ENCODE assay signal across 18 cellular contexts in the genomic region with DNA sequence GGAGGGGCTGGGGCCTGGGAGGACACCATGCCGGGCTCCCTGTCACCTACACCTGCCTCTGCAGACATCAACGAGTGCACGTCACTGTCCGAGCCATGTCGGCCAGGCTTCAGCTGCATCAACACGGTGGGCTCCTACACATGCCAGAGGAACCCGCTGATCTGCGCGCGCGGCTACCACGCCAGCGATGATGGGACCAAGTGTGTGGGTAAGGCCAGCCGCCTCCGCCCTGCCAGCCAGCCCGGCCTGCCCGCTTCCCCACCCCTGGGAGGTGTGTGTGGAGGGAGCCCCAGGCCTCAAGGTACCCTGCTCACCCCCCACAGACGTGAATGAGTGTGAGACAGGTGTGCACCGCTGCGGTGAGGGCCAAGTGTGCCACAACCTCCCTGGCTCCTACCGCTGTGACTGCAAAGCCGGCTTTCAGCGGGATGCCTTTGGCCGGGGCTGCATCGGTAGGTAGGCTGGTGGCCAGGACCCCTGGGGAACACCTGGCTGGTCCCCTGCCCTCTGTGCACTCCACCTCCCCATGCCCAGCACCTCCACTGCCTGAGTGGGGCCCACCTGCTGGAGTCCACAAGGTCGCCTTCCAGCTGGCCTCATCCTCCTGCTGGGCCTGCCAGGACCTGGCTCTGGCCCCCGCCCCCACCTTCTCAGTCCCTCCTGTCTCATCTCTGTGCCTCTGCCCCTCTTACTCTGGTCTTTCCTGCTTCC.
DNase-seq lines count a peak whose midpoint lies in the region; ATAC-seq and TF ChIP-seq lines count a peak whose summit lies in the region.
"Had no signal": no experiment of that assay in that cellular context is flagged by ENCODE, and none has a peak within 500 bp of the region (broad histone marks: within the 10 kb centered on the region; RNA-seq: fewer than 3 reads in every experiment).

No MANE protein-coding gene starts in this region.

- H4K91ac ChIP-seq in trophoblast cell (ENCODE audit: low read depth, low read length) = no peak overlapping the region

- H3K4ac ChIP-seq in trophoblast cell (ENCODE audit: low read depth, low read length) = no peak overlapping the region

- H3K9ac ChIP-seq in trophoblast cell (ENCODE audit: low read length) = no peak overlapping the region
- H3K9ac ChIP-seq: BLaER1 had no signal

- H3K36me3 ChIP-seq in HEK293 (ENCODE audit: control insufficient read depth in 2 of 2, insufficient read depth in 1 of 2, low read length in 2 of 2) (no peaks in the 10 kb centered on the region), trophoblast cell (ENCODE audit: control insufficient read depth in 1 of 2, insufficient read depth in 2 of 2, low read length in 2 of 2) (no peaks in the 10 kb centered on the region)
- H3K36me3 ChIP-seq: BLaER1 had no signal

- intact Hi-C loops in Right ventricle myocardium inferior (cut with DNase I) = no loop called here
- intact Hi-C loops in left ventricle myocardium superior (cut with micrococcal nuclease) = no loop called here

- H2AFZ ChIP-seq in trophoblast cell (ENCODE audit: insufficient read depth, low read length, poor library complexity) = no peak overlapping the region

- no peak overlapping the region for H2AK5ac ChIP-seq in trophoblast cell (ENCODE audit: low read length)

- no peaks in the 10 kb centered on the region for H3K36me3 Mint-ChIP-seq in neural crest cell (ENCODE audit: low read depth)
- H3K36me3 Mint-ChIP-seq: CD14-positive monocyte; CD4-positive, alpha-beta memory T cell had no signal

- no peak overlapping the region for H4K12ac ChIP-seq in trophoblast cell (ENCODE audit: low read depth, low read length)

- H3K14ac ChIP-seq in trophoblast cell (ENCODE audit: low read length) = no peak overlapping the region

- H3K4me3 Mint-ChIP-seq in neural crest cell = no peak overlapping the region
- H3K4me3 Mint-ChIP-seq: CD14-positive monocyte; CD4-positive, alpha-beta memory T cell had no signal

- no peak overlapping the region for H3K23ac ChIP-seq in trophoblast cell (ENCODE audit: low read length)

- POLR2A ChIA-PET in HEK293 (lab: Yijun Ruan, JAX) = no interaction called here

- peaks cover 17% of the 10 kb centered on the region for H3K4me1 Mint-ChIP-seq in neural crest cell
- H3K4me1 Mint-ChIP-seq: CD14-positive monocyte; CD4-positive, alpha-beta memory T cell had no signal

- H2BK120ac ChIP-seq in trophoblast cell (ENCODE audit: insufficient read depth, low read length, poor library complexity) = no peak overlapping the region

- no peaks in the 10 kb centered on the region for H3K79me1 ChIP-seq in trophoblast cell (ENCODE audit: low read length)

- H3K4me2 ChIP-seq in trophoblast cell (ENCODE audit: low read length) = no peak overlapping the region
- H3K4me2 ChIP-seq: BLaER1 had no signal

- no peak overlapping the region for H3K27ac ChIP-seq in HEK293 (ENCODE audit: extremely low read depth, low read depth, low read length)
- no peak overlapping the region for H3K27ac ChIP-seq in trophoblast cell (ENCODE audit: low read depth, low read length)
- H3K27ac ChIP-seq: BLaER1 had no signal

- TF ChIP-seq CTCF in HEK293 (tag by site-specific recombination; IDR thresholded peaks at IDR 0.05) (no peak), neural crest cell (conservative IDR thresholded peaks at IDR 0.05) (no peak)

- CTCF ChIA-PET in HEK293 (lab: Yijun Ruan, JAX) = no interaction called here

- no peaks in the 10 kb centered on the region for H3K79me2 ChIP-seq in trophoblast cell (ENCODE audit: control insufficient read depth, insufficient read depth, low read length, poor library complexity)

- peaks cover 2% of the 10 kb centered on the region for H3K9me3 Mint-ChIP-seq in neural crest cell
- H3K9me3 Mint-ChIP-seq: CD14-positive monocyte had no signal

- no peaks in the 10 kb centered on the region for H3K4me1 ChIP-seq in HEK293 (ENCODE audit: control insufficient read depth, insufficient read depth, low read length)
- H3K4me1 ChIP-seq in trophoblast cell (ENCODE audit: control insufficient read depth in 1 of 2, insufficient read depth in 2 of 2, low read length in 2 of 2) = no peaks in the 10 kb centered on the region

- peak overlapping the region; percentile 63 for H3K27ac Mint-ChIP-seq in neural crest cell (ENCODE audit: unreplicated experiment)
- H3K27ac Mint-ChIP-seq: CD14-positive monocyte; CD4-positive, alpha-beta memory T cell had no signal

- no peak overlapping the region for H4K8ac ChIP-seq in trophoblast cell (ENCODE audit: low read depth, low read length)

- peak; percentile 58 for DNase-seq in Right ventricle myocardium inferior (ENCODE audit: missing footprints)
- DNase-seq in left ventricle myocardium superior = no peak
- no peak for DNase-seq in neural crest cell (ENCODE audit: low read depth, low spot score)
- DNase-seq in trophoblast cell = no peak
- DNase-seq in NK-92 treated with Interleukin-12 subunit alpha and Interleukin-12 subunit beta, amount 100 ng/mL, for 24 hours (lab: John Stamatoyannopoulos, UW) = no peak
- no peak for DNase-seq in NCI-H345 (lab: John Stamatoyannopoulos, UW)
- DNase-seq in activated CD4-positive, alpha-beta T cell treated with anti-CD3 and anti-CD28 coated beads, Interleukin-2, amount 50 U/mL, for 1 hour = no peak
- DNase-seq: 8988T; CD4-positive, alpha-beta memory T cell; DMS53; DND-41; EL; IMR-90 had no signal

- H3K27me3 ChIP-seq in trophoblast cell (ENCODE audit: insufficient read depth, low read length) = no peaks in the 10 kb centered on the region
- H3K27me3 ChIP-seq: BLaER1 had no signal

- H3K18ac ChIP-seq in trophoblast cell (ENCODE audit: low read length) = no peak overlapping the region

- WGBS in trophoblast cell (ENCODE audit: extremely low coverage, insufficient coverage, insufficient read length) = no CpG with 5 or more reads among the region's 27 CpGs

- ATAC-seq in Right ventricle myocardium inferior (no peak), left ventricle myocardium superior (no peak)
- ATAC-seq: GM12878, HCT116 had no signal

- no peak overlapping the region for H2BK12ac ChIP-seq in trophoblast cell (ENCODE audit: low read length)

- H3K27me3 Mint-ChIP-seq in neural crest cell (ENCODE audit: low read depth) = no peaks in the 10 kb centered on the region
- H3K27me3 Mint-ChIP-seq: CD4-positive, alpha-beta memory T cell had no signal

- no peak overlapping the region for H3K4me3 ChIP-seq in HEK293 (ENCODE audit: low read depth, low read length)
- H3K4me3 ChIP-seq in trophoblast cell (ENCODE audit: low read depth, low read length) = peak overlapping the region; percentile 24
- H3K4me3 ChIP-seq: BLaER1, GM12878 had no signal

- no peak overlapping the region for H2BK5ac ChIP-seq in trophoblast cell (ENCODE audit: low read depth, low read length, poor library complexity)

- H3K9me3 ChIP-seq in HEK293 (ENCODE audit: control insufficient read depth, insufficient read depth, low read depth, low read length) (no peaks in the 10 kb centered on the region), trophoblast cell (ENCODE audit: insufficient read depth, low read depth, low read length) (no peaks in the 10 kb centered on the region)
- H3K9me3 ChIP-seq: BLaER1 had no signal

TF ChIP-seq in HEK293, 187 proteins besides CTCF, POLR2A, EP300 and RAD21:
- TF ChIP-seq, protein P1, sequence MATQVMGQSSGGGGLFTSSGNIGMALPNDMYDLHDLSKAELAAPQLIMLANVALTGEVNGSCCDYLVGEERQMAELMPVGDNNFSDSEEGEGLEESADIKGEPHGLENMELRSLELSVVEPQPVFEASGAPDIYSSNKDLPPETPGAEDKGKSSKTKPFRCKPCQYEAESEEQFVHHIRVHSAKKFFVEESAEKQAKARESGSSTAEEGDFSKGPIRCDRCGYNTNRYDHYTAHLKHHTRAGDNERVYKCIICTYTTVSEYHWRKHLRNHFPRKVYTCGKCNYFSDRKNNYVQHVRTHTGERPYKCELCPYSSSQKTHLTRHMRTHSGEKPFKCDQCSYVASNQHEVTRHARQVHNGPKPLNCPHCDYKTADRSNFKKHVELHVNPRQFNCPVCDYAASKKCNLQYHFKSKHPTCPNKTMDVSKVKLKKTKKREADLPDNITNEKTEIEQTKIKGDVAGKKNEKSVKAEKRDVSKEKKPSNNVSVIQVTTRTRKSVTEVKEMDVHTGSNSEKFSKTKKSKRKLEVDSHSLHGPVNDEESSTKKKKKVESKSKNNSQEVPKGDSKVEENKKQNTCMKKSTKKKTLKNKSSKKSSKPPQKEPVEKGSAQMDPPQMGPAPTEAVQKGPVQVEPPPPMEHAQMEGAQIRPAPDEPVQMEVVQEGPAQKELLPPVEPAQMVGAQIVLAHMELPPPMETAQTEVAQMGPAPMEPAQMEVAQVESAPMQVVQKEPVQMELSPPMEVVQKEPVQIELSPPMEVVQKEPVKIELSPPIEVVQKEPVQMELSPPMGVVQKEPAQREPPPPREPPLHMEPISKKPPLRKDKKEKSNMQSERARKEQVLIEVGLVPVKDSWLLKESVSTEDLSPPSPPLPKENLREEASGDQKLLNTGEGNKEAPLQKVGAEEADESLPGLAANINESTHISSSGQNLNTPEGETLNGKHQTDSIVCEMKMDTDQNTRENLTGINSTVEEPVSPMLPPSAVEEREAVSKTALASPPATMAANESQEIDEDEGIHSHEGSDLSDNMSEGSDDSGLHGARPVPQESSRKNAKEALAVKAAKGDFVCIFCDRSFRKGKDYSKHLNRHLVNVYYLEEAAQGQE (tag by site-specific recombination; IDR thresholded peaks at IDR 0.05) = no peak
- peak; percentile 93 for TF ChIP-seq ZIC2 (tag by site-specific recombination; IDR thresholded peaks at IDR 0.05)
- TF ChIP-seq, protein P2, sequence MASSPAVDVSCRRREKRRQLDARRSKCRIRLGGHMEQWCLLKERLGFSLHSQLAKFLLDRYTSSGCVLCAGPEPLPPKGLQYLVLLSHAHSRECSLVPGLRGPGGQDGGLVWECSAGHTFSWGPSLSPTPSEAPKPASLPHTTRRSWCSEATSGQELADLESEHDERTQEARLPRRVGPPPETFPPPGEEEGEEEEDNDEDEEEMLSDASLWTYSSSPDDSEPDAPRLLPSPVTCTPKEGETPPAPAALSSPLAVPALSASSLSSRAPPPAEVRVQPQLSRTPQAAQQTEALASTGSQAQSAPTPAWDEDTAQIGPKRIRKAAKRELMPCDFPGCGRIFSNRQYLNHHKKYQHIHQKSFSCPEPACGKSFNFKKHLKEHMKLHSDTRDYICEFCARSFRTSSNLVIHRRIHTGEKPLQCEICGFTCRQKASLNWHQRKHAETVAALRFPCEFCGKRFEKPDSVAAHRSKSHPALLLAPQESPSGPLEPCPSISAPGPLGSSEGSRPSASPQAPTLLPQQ (tag by site-specific recombination; IDR thresholded peaks at IDR 0.05) = peak; percentile 61
- peak; percentile 72 for TF ChIP-seq ZFP69B (tag by site-specific recombination; IDR thresholded peaks at IDR 0.05)
